In genomic region chr22:42921301-42921700, GRCh38 we compare ENCODE assay signal across 2 cellular contexts.
TF ChIP-seq lines count a peak whose summit lies in the region.

No MANE protein-coding gene starts in this region.

TF ChIP-seq in SK-N-SH, 30 proteins besides CTCF, POLR2A, EP300 and RAD21 (continued from another document):
- no peak for TF ChIP-seq TAF1 (IDR thresholded peaks at IDR 0.05; ENCODE audit: borderline replicate concordance, low read depth, low read length)
- TF ChIP-seq RCOR1 (IDR thresholded peaks at IDR 0.05; ENCODE audit: low read length): no peak
- TF ChIP-seq CHD2 (IDR thresholded peaks at IDR 0.05; ENCODE audit: low read length, partially characterized antibody): no peak
- TF ChIP-seq USF2 (IDR thresholded peaks at IDR 0.05; ENCODE audit: borderline replicate concordance, low read depth, low read length): no peak
- no peak for TF ChIP-seq SIN3A (IDR thresholded peaks at IDR 0.05; ENCODE audit: borderline replicate concordance, low read depth, low read length)
- TF ChIP-seq GATA2 (CRISPR knock-in tag; IDR thresholded peaks at IDR 0.05): no peak
- no peak for TF ChIP-seq TEAD4 (IDR thresholded peaks at IDR 0.05; ENCODE audit: borderline replicate concordance, insufficient read depth)

TF ChIP-seq in SK-N-SH treated with all-trans-retinoic acid at 6 μM for 48 hours, 23 proteins besides CTCF, POLR2A, EP300 and RAD21:
- no peak for TF ChIP-seq CREB5 (CRISPR knock-in tag; IDR thresholded peaks at IDR 0.05; ENCODE audit: low read depth)
- no peak for TF ChIP-seq CSRNP3 (CRISPR knock-in tag; IDR thresholded peaks at IDR 0.05)
- TF ChIP-seq PPARA (CRISPR knock-in tag; IDR thresholded peaks at IDR 0.05; ENCODE audit: borderline replicate concordance): no peak
- no peak for TF ChIP-seq ESRRG (CRISPR knock-in tag; IDR thresholded peaks at IDR 0.05)
